In genomic region chr9:28342815-28343338, GRCh38 we compare ENCODE assay signal across 13 cellular contexts.
A peak's percentile ranks its signal among the peaks of the same experiment; 100 is the strongest.
DNase-seq lines count a peak whose midpoint lies in the region; ATAC-seq and TF ChIP-seq lines count a peak whose summit lies in the region.
"Had no signal": no experiment of that assay in that cellular context is flagged by ENCODE, and none has a peak within 500 bp of the region (broad histone marks: within the 10 kb centered on the region; RNA-seq: fewer than 3 reads in every experiment).

No MANE protein-coding gene starts in this region.

- no peaks in the 10 kb centered on the region for H3K9me3 ChIP-seq in MM.1S (replicated peaks; ENCODE audit: insufficient read depth, low read length)
- H3K9me3 ChIP-seq: BLaER1, HAP-1 had no signal

- no peak overlapping the region for H3K27ac ChIP-seq in MM.1S (ENCODE audit: low read length)
- H3K27ac ChIP-seq: BLaER1, GM23248 had no signal

- H3K4me3 ChIP-seq in MM.1S (ENCODE audit: low read length) = no peak overlapping the region
- H3K4me3 ChIP-seq: BLaER1, GM23248, HAP-1 had no signal

- H3K27me3 ChIP-seq in MM.1S (replicated peaks; ENCODE audit: insufficient read depth, low read length) = no peaks in the 10 kb centered on the region
- H3K27me3 ChIP-seq: BLaER1 had no signal

- no peak overlapping the region for H3K4me2 ChIP-seq in MM.1S (ENCODE audit: low read depth, low read length)
- H3K4me2 ChIP-seq: BLaER1 had no signal

- H3K79me2 ChIP-seq in MM.1S (ENCODE audit: low read length) = no peaks in the 10 kb centered on the region

- peak; percentile 48 for DNase-seq in NCI-H82 (lab: John Stamatoyannopoulos, UW)
- DNase-seq in NCI-H82 treated with DMSO at 0.1 percent for 48 hours (lab: John Stamatoyannopoulos, UW; ENCODE audit: unreplicated experiment) = no peak
- peak; percentile 31 to 33 for DNase-seq in NCI-H1930 (lab: John Stamatoyannopoulos, UW)
- DNase-seq in OCI-M1 (lab: John Stamatoyannopoulos, UW) = peak; percentile 9
- no peak for DNase-seq in NCI-H1105 (lab: John Stamatoyannopoulos, UW)
- no peak for DNase-seq in MM.1S
- DNase-seq: 8988T; CD4-positive, alpha-beta memory T cell; DMS79 treated with DMSO at 0.1 percent for 48 hours; GM23248 had no signal

- no peaks in the 10 kb centered on the region for H4K20me1 ChIP-seq in MM.1S (ENCODE audit: insufficient read depth, low read length)
- H4K20me1 ChIP-seq: BLaER1 had no signal

- no peaks in the 10 kb centered on the region for H3F3A ChIP-seq in MM.1S (ENCODE audit: insufficient read depth, low read length)

- no peak overlapping the region for H2AFZ ChIP-seq in MM.1S (ENCODE audit: low read length)
- H2AFZ ChIP-seq: GM23248 had no signal

- no peaks in the 10 kb centered on the region for H3K36me3 ChIP-seq in MM.1S (replicated peaks; ENCODE audit: insufficient read depth, low read length)
- H3K36me3 ChIP-seq: BLaER1, HAP-1 had no signal

- H3K9me2 ChIP-seq in MM.1S (replicated peaks; ENCODE audit: insufficient read depth, low read length) = no peaks in the 10 kb centered on the region

- H3K9ac ChIP-seq in MM.1S (ENCODE audit: low read length) = no peak overlapping the region
- H3K9ac ChIP-seq: BLaER1, GM23248 had no signal

- TF ChIP-seq CTCF in MM.1S (IDR thresholded peaks at IDR 0.05; ENCODE audit: low read length) = no peak

- no peak for ATAC-seq in GM18520 (IDR thresholded peaks at IDR 0.05; ENCODE audit: unreplicated experiment)

- H3K4me1 ChIP-seq in MM.1S (ENCODE audit: low read length) = no peaks in the 10 kb centered on the region
- H3K4me1 ChIP-seq: BLaER1, HAP-1 had no signal

Comparison
In these comparisons a context has a peak if more than half of its experiments do, and no peak if none do; other contexts are left out.
1. DNase-seq: peak in NCI-H82 (single experiment), NCI-H1930 (2 of 2) and OCI-M1 (single experiment); none in NCI-H82 treated with DMSO at 0.1 percent for 48 hours (single experiment), NCI-H1105 (single experiment) and MM.1S (single experiment).